12 cellular contexts compared by ENCODE assay signal in the genomic region with DNA sequence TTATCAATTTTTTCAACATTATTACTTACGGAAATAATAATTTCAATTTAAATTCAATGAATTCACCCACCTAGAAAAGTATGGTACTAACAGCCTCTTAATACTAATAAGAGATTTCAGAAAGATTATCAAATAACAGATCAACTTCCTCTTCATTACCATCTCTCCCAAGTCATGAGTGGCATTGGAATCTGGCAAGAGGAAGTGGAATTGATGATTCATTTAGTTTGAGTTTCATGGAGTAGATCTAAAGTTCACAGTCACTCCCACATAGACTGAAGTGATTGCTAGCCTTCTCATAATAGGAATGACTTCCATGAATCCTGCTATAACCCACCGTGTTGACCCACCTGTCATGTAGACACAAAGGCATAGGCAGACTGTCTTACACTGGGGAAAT.
DNase-seq lines count a peak whose midpoint lies in the region; ATAC-seq and TF ChIP-seq lines count a peak whose summit lies in the region.
"Had no signal": no experiment of that assay in that cellular context is flagged by ENCODE, and none has a peak within 500 bp of the region (broad histone marks: within the 10 kb centered on the region; RNA-seq: fewer than 3 reads in every experiment).

No MANE protein-coding gene starts in this region.

- no peaks in the 10 kb centered on the region for H3K9me3 ChIP-seq in PC-3 (ENCODE audit: low read length)

- H3K9ac ChIP-seq in PC-3 (ENCODE audit: low read length), result no peak overlapping the region; the same call in 1 of the 2 replicates

- CTCF ChIA-PET in PC-3 (lab: Charles Lee), result no interaction called here

- no peaks in the 10 kb centered on the region for H3K36me3 ChIP-seq in PC-3 (ENCODE audit: low read depth, low read length)

- no peaks in the 10 kb centered on the region for H3K27me3 Mint-ChIP-seq in activated T-cell treated with anti-CD3 and anti-CD28 coated beads, Interleukin-2, amount 50 U/mL, for 4 hours (ENCODE audit: low read depth)

- ATAC-seq in PC-3, result peak; percentile 99
- ATAC-seq in GM19455 (IDR thresholded peaks at IDR 0.05; ENCODE audit: unreplicated experiment), result no peak
- no peak for ATAC-seq in activated T-cell treated with anti-CD3 and anti-CD28 coated beads, Interleukin-2, amount 50 U/mL, for 4 hours
- ATAC-seq in HG03460 (IDR thresholded peaks at IDR 0.05; ENCODE audit: unreplicated experiment), result no peak
- ATAC-seq: natural killer cell had no signal

- H3K4me1 Mint-ChIP-seq in activated T-cell treated with anti-CD3 and anti-CD28 coated beads, Interleukin-2, amount 50 U/mL, for 4 hours (ENCODE audit: low read depth), result peaks cover 3% of the 10 kb centered on the region
- H3K4me1 Mint-ChIP-seq: natural killer cell had no signal

- H3K27ac ChIP-seq in PC-3 (ENCODE audit: low read length), result peak overlapping the region; percentile 74
- H3K27ac ChIP-seq: coronary artery had no signal

- H3K4me3 Mint-ChIP-seq in activated T-cell treated with anti-CD3 and anti-CD28 coated beads, Interleukin-2, amount 50 U/mL, for 4 hours, result no peak overlapping the region
- H3K4me3 Mint-ChIP-seq: activated T-helper 1 cell treated with anti-CD3 and anti-CD28 coated beads, Interleukin-12 subunit alpha, Interleukin-12 subunit beta, Interleukin-2, Interleukin-4 antibody, amounts not matched to agents 30 ng/mL and 10 ng/mL and 1 ng/mL, durations not matched to agents 14 hours and 24 hours and 36 hours; natural killer cell had no signal

- H3K36me3 Mint-ChIP-seq in activated T-cell treated with anti-CD3 and anti-CD28 coated beads, Interleukin-2, amount 50 U/mL, for 4 hours (ENCODE audit: insufficient read depth), result no peaks in the 10 kb centered on the region
- H3K36me3 Mint-ChIP-seq: natural killer cell had no signal

- H3K4me2 ChIP-seq in PC-3 (ENCODE audit: low read length), result peak overlapping the region; percentile 50

- H3K9me2 ChIP-seq in PC-3 (replicated peaks; ENCODE audit: low read length), result no peaks in the 10 kb centered on the region

- H3K27me3 ChIP-seq in PC-3 (ENCODE audit: low read length), result no peaks in the 10 kb centered on the region

- TF ChIP-seq CTCF in PC-3 (conservative IDR thresholded peaks at IDR 0.05; ENCODE audit: low read depth, low read length), result no peak

- intact Hi-C loops in PC-3 (cut with micrococcal nuclease), result no loop called here

- no peaks in the 10 kb centered on the region for H4K20me1 ChIP-seq in PC-3 (ENCODE audit: low read length)

- no peak overlapping the region for H3K4me3 ChIP-seq in PC-3 (ENCODE audit: low read length)
- H3K4me3 ChIP-seq: coronary artery had no signal

- H3F3A ChIP-seq in PC-3 (ENCODE audit: low read length, unreplicated experiment), result no peaks in the 10 kb centered on the region

- H3K79me2 ChIP-seq in PC-3 (ENCODE audit: low read length), result no peaks in the 10 kb centered on the region

- POLR2A ChIA-PET in PC-3 (lab: Charles Lee; ENCODE audit: unreplicated experiment), result no interaction called here

- H3K9me3 Mint-ChIP-seq in activated T-cell treated with anti-CD3 and anti-CD28 coated beads, Interleukin-2, amount 50 U/mL, for 4 hours, result peaks cover 5% of the 10 kb centered on the region
- H3K9me3 Mint-ChIP-seq: activated T-helper 1 cell treated with anti-CD3 and anti-CD28 coated beads, Interleukin-12 subunit alpha, Interleukin-12 subunit beta, Interleukin-2, Interleukin-4 antibody, amounts not matched to agents 30 ng/mL and 10 ng/mL and 1 ng/mL, durations not matched to agents 14 hours and 24 hours and 36 hours had no signal

- no TSS peak for BruUV-seq in PC-3 (replicated peaks; lab: Mats Ljungman, UMichigan)

- peak; percentile 20 for DNase-seq in DMS53 treated with DMSO at 0.1 percent for 48 hours (lab: John Stamatoyannopoulos, UW; ENCODE audit: unreplicated experiment)
- DNase-seq in PC-3, result peak; percentile 90
- peak; percentile 69 for DNase-seq in dermis blood vessel endothelial cell
- DNase-seq in myocyte (ENCODE audit: low read depth), result peak; percentile 51
- DNase-seq in activated CD4-positive, CD25-positive, alpha-beta regulatory T cell treated with anti-CD3 and anti-CD28 coated beads, Interleukin-2, amount 50 U/mL, for 72 hours, result no peak
- DNase-seq in activated T-cell treated with anti-CD3 and anti-CD28 coated beads, Interleukin-2, amount 50 U/mL, for 4 hours, result no peak
- DNase-seq: natural killer cell, NCI-H1694 had no signal

- peaks cover 16% of the 10 kb centered on the region for H3K4me1 ChIP-seq in PC-3 (ENCODE audit: insufficient read depth, low read length)

- no peak overlapping the region for H2AFZ ChIP-seq in PC-3 (ENCODE audit: low read length)

Comparison
In these comparisons a context has a peak if more than half of its experiments do, and no peak if none do; other contexts are left out.
1. DNase-seq: peak in DMS53 treated with DMSO at 0.1 percent for 48 hours (single experiment), PC-3 (single experiment), dermis blood vessel endothelial cell (single experiment) and myocyte (single experiment); none in activated CD4-positive, CD25-positive, alpha-beta regulatory T cell treated with anti-CD3 and anti-CD28 coated beads, Interleukin-2, amount 50 U/mL, for 72 hours (single experiment) and activated T-cell treated with anti-CD3 and anti-CD28 coated beads, Interleukin-2, amount 50 U/mL, for 4 hours (single experiment).